Comparison of ENCODE assay signal across 17 cellular contexts in the genomic region with DNA sequence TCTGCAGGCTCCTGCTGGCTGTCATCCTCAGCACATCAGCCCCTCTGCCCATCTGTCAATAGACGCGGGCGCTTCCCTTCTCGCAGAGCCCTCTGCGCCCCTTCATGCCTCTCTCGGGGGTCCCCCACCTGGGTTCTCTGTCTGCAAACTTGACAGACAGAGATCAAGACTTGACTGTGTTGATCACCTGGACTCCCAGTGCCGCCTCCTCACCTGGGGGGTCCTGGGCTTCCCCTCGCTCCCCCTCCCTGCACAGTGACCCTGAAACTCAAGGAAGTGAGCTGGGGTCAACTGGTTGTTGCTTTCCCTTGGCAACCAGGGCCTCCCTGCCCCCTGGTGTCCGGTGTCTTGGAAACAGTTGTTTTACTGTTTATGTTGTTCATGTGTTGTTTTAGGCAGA. TPM values are rescaled to one million over a fixed set of nuclear protein-coding genes. Genes with fewer than 3 reads are reported as not detected.
DNase-seq lines count a peak whose midpoint lies in the region; ATAC-seq and TF ChIP-seq lines count a peak whose summit lies in the region.
"Had no signal": no experiment of that assay in that cellular context is flagged by ENCODE, and none has a peak within 500 bp of the region (broad histone marks: within the 10 kb centered on the region; RNA-seq: fewer than 3 reads in every experiment).

No MANE protein-coding gene starts in this region.

- H3K36me3 ChIP-seq in lower lobe of right lung (peaks cover 100% of the 10 kb centered on the region), right atrium auricular region (peaks cover 94% of the 10 kb centered on the region)

- no peak for DNase-seq in activated naive CD4-positive, alpha-beta T cell treated with anti-CD3 and anti-CD28 coated beads, Interleukin-2, amount 50 U/mL, for 72 hours (ENCODE audit: low spot score in 2 of 2)
- DNase-seq in activated naive CD4-positive, alpha-beta T cell treated with anti-CD3 and anti-CD28 coated beads for 36 hours, result no peak
- no peak for DNase-seq in activated T-helper 2 cell treated with anti-CD3 and anti-CD28 coated beads, Interferon-gamma antibody, Interleukin-2, Interleukin-4, amounts not matched to agents 10 μg/mL and 5 μg/mL and 100 μg/mL, durations not matched to agents 14 hours and 24 hours and 36 hours (ENCODE audit: low spot score)
- peak; percentile 40 for DNase-seq in lower lobe of right lung
- DNase-seq in right atrium auricular region (ENCODE audit: low spot score), result no peak
- DNase-seq in stimulated activated CD4-positive, alpha-beta T cell treated with anti-CD3 and anti-CD28 coated beads, Interleukin-12 subunit alpha, Interleukin-12 subunit beta, amount 100 ng/mL, for 4 hours, result no peak
- DNase-seq in NCI-H2107 treated with DMSO at 0.1 percent for 48 hours (lab: John Stamatoyannopoulos, UW; ENCODE audit: unreplicated experiment), result no peak
- DNase-seq: activated naive CD4-positive, alpha-beta T cell treated with anti-CD3 and anti-CD28 coated beads, Interleukin-2, amount 10 ng/mL, durations not matched to agents 7 days and 5 days; mammary epithelial cell; MV-4-11; naive thymus-derived CD8-positive, alpha-beta T cell; NCI-H2081; NCI-H526; SHP77 treated with DMSO at 0.1 percent for 48 hours; stimulated activated naive CD4-positive, alpha-beta T cell; T1000 had no signal

- H3K27me3 ChIP-seq in lower lobe of right lung (ENCODE audit: low read depth) (no peaks in the 10 kb centered on the region), right atrium auricular region (no peaks in the 10 kb centered on the region)

- no peaks in the 10 kb centered on the region for H3K4me1 ChIP-seq in lower lobe of right lung
- no peaks in the 10 kb centered on the region for H3K4me1 ChIP-seq in right atrium auricular region

- H3K36me3 Mint-ChIP-seq in activated naive CD4-positive, alpha-beta T cell treated with anti-CD3 and anti-CD28 coated beads, Interleukin-2, amount 50 U/mL, for 72 hours, result peaks cover 15 to 38% of the 10 kb centered on the region in 2 donors
- peaks cover 44% of the 10 kb centered on the region for H3K36me3 Mint-ChIP-seq in activated naive CD4-positive, alpha-beta T cell treated with anti-CD3 and anti-CD28 coated beads for 36 hours (ENCODE audit: low read depth)
- peaks cover 73% of the 10 kb centered on the region for H3K36me3 Mint-ChIP-seq in activated T-helper 2 cell treated with anti-CD3 and anti-CD28 coated beads, Interferon-gamma antibody, Interleukin-2, Interleukin-4, amounts not matched to agents 10 μg/mL and 5 μg/mL and 100 μg/mL, durations not matched to agents 14 hours and 24 hours and 36 hours (ENCODE audit: low read depth)

- H3K9me3 Mint-ChIP-seq in activated naive CD4-positive, alpha-beta T cell treated with anti-CD3 and anti-CD28 coated beads, Interleukin-2, amount 50 U/mL, for 72 hours, result no peaks in the 10 kb centered on the region
- no peaks in the 10 kb centered on the region for H3K9me3 Mint-ChIP-seq in activated naive CD4-positive, alpha-beta T cell treated with anti-CD3 and anti-CD28 coated beads for 36 hours
- H3K9me3 Mint-ChIP-seq in activated T-helper 2 cell treated with anti-CD3 and anti-CD28 coated beads, Interferon-gamma antibody, Interleukin-2, Interleukin-4, amounts not matched to agents 10 μg/mL and 5 μg/mL and 100 μg/mL, durations not matched to agents 14 hours and 24 hours and 36 hours, result no peaks in the 10 kb centered on the region
- H3K9me3 Mint-ChIP-seq: activated naive CD4-positive, alpha-beta T cell treated with anti-CD3 and anti-CD28 coated beads, Interleukin-2, amount 10 ng/mL, durations not matched to agents 7 days and 5 days; naive thymus-derived CD8-positive, alpha-beta T cell had no signal

- intact Hi-C loops in activated naive CD4-positive, alpha-beta T cell treated with anti-CD3 and anti-CD28 coated beads for 36 hours (cut with micrococcal nuclease), result no loop called here
- intact Hi-C loops in activated T-helper 2 cell treated with anti-CD3 and anti-CD28 coated beads, Interferon-gamma antibody, Interleukin-2, Interleukin-4, amounts not matched to agents 10 μg/mL and 5 μg/mL and 100 μg/mL, durations not matched to agents 14 hours and 24 hours and 36 hours (cut with micrococcal nuclease), result no loop called here
- intact Hi-C loops in lower lobe of right lung (cut with DNase I), result no loop called here

- H3K4me1 Mint-ChIP-seq in activated naive CD4-positive, alpha-beta T cell treated with anti-CD3 and anti-CD28 coated beads for 36 hours (ENCODE audit: low read depth), result peaks cover under 1% of the 10 kb centered on the region
- peaks cover 3% of the 10 kb centered on the region for H3K4me1 Mint-ChIP-seq in activated T-helper 2 cell treated with anti-CD3 and anti-CD28 coated beads, Interferon-gamma antibody, Interleukin-2, Interleukin-4, amounts not matched to agents 10 μg/mL and 5 μg/mL and 100 μg/mL, durations not matched to agents 14 hours and 24 hours and 36 hours (ENCODE audit: low read depth)

- H3K27me3 Mint-ChIP-seq in activated naive CD4-positive, alpha-beta T cell treated with anti-CD3 and anti-CD28 coated beads for 36 hours (ENCODE audit: low read depth), result no peaks in the 10 kb centered on the region
- no peaks in the 10 kb centered on the region for H3K27me3 Mint-ChIP-seq in activated T-helper 2 cell treated with anti-CD3 and anti-CD28 coated beads, Interferon-gamma antibody, Interleukin-2, Interleukin-4, amounts not matched to agents 10 μg/mL and 5 μg/mL and 100 μg/mL, durations not matched to agents 14 hours and 24 hours and 36 hours (ENCODE audit: low read depth)
- H3K27me3 Mint-ChIP-seq: activated naive CD4-positive, alpha-beta T cell treated with anti-CD3 and anti-CD28 coated beads, Interleukin-2, amount 10 ng/mL, durations not matched to agents 7 days and 5 days; naive thymus-derived CD8-positive, alpha-beta T cell had no signal

- TF ChIP-seq CTCF in lower lobe of right lung (IDR thresholded peaks at IDR 0.05) (no peak), right atrium auricular region (IDR thresholded peaks at IDR 0.05) (no peak)

- no peak overlapping the region for H3K27ac ChIP-seq in lower lobe of right lung
- H3K27ac ChIP-seq in right atrium auricular region, result no peak overlapping the region

- peak overlapping the region; percentile 44 to 49 for H3K27ac Mint-ChIP-seq in activated naive CD4-positive, alpha-beta T cell treated with anti-CD3 and anti-CD28 coated beads, Interleukin-2, amount 50 U/mL, for 72 hours
- H3K27ac Mint-ChIP-seq in activated naive CD4-positive, alpha-beta T cell treated with anti-CD3 and anti-CD28 coated beads for 36 hours, result no peak overlapping the region
- peak overlapping the region; percentile 60 for H3K27ac Mint-ChIP-seq in activated T-helper 2 cell treated with anti-CD3 and anti-CD28 coated beads, Interferon-gamma antibody, Interleukin-2, Interleukin-4, amounts not matched to agents 10 μg/mL and 5 μg/mL and 100 μg/mL, durations not matched to agents 14 hours and 24 hours and 36 hours
- H3K27ac Mint-ChIP-seq: activated naive CD4-positive, alpha-beta T cell treated with anti-CD3 and anti-CD28 coated beads, Interleukin-2, amount 10 ng/mL, durations not matched to agents 7 days and 5 days had no signal

- no peak overlapping the region for H3K4me3 ChIP-seq in lower lobe of right lung
- H3K4me3 ChIP-seq in right atrium auricular region, result no peak overlapping the region

- H3K9me3 ChIP-seq in lower lobe of right lung (no peaks in the 10 kb centered on the region), right atrium auricular region (no peaks in the 10 kb centered on the region)

- CTCF ChIA-PET in activated naive CD4-positive, alpha-beta T cell treated with anti-CD3 and anti-CD28 coated beads for 36 hours (lab: Charles Lee), result interaction anchor here (0.9 kb wide), 1 partner anchor 96 kb away, joined by 3 read pairs; no protein-coding TSS in a partner anchor

- no peak for ATAC-seq in activated naive CD4-positive, alpha-beta T cell treated with anti-CD3 and anti-CD28 coated beads, Interleukin-2, amount 50 U/mL, for 72 hours
- ATAC-seq in lower lobe of right lung (no peak), GM21528 (IDR thresholded peaks at IDR 0.05; ENCODE audit: low FRiP score, unreplicated experiment) (no peak)
- ATAC-seq: naive thymus-derived CD8-positive, alpha-beta T cell had no signal

- H3K4me3 Mint-ChIP-seq in activated naive CD4-positive, alpha-beta T cell treated with anti-CD3 and anti-CD28 coated beads for 36 hours, result no peak overlapping the region
- H3K4me3 Mint-ChIP-seq in activated T-helper 2 cell treated with anti-CD3 and anti-CD28 coated beads, Interferon-gamma antibody, Interleukin-2, Interleukin-4, amounts not matched to agents 10 μg/mL and 5 μg/mL and 100 μg/mL, durations not matched to agents 14 hours and 24 hours and 36 hours (ENCODE audit: low read depth), result no peak overlapping the region
- H3K4me3 Mint-ChIP-seq: activated naive CD4-positive, alpha-beta T cell treated with anti-CD3 and anti-CD28 coated beads, Interleukin-2, amount 10 ng/mL, durations not matched to agents 7 days and 5 days; naive thymus-derived CD8-positive, alpha-beta T cell had no signal

RNA-seq across cellular contexts. Expression of a gene that starts 31.9 kb away (rescaled TPM):
- 100 to 1,000 TPM; 415 to 602 TPM for total RNA-seq in activated naive CD4-positive, alpha-beta T cell treated with anti-CD3 and anti-CD28 coated beads, Interleukin-2, amount 50 U/mL, for 72 hours
- 100 to 1,000 TPM; 234 to 250 TPM for total RNA-seq in activated naive CD4-positive, alpha-beta T cell treated with anti-CD3 and anti-CD28 coated beads for 36 hours
- 297 and 309 TPM in 2 replicates for total RNA-seq in activated T-helper 2 cell treated with anti-CD3 and anti-CD28 coated beads, Interferon-gamma antibody, Interleukin-2, Interleukin-4, amounts not matched to agents 10 μg/mL and 5 μg/mL and 100 μg/mL, durations not matched to agents 14 hours and 24 hours and 36 hours
- total RNA-seq in lower lobe of right lung (300 TPM), right atrium auricular region (10 to 100 TPM; 27.3 to 36.8 TPM)
